ENCODE assay signal across 19 cellular contexts in genomic region chr9:108775901-108776306, GRCh38.
DNase-seq lines count a peak whose midpoint lies in the region; ATAC-seq and TF ChIP-seq lines count a peak whose summit lies in the region.
"Had no signal": no experiment of that assay in that cellular context is flagged by ENCODE, and none has a peak within 500 bp of the region (broad histone marks: within the 10 kb centered on the region; RNA-seq: fewer than 3 reads in every experiment).

No MANE protein-coding gene starts in this region.

- H3K27ac ChIP-seq in right atrium auricular region (no peak overlapping the region), mesenchymal stem cell (ENCODE audit: low read length, poor library complexity, severe bottlenecking) (no peak overlapping the region), transverse colon (no peak overlapping the region)
- H3K27ac ChIP-seq: BLaER1, brain microvascular endothelial cell, colonic mucosa had no signal

- in situ Hi-C loops in transverse colon (cut with MboI; ENCODE audit: low pct_ligation_motif_present in 1 of 4, low pct_unique_long_range_greater_than_20kb in 1 of 4, low sequenced_read_pairs in 3 of 4), result no loop called here

- H2BK12ac ChIP-seq in mesenchymal stem cell (ENCODE audit: low read length in 2 of 2), result no peak overlapping the region

- DNase-seq in Right ventricle myocardium superior (peak; percentile 50), right atrium auricular region (ENCODE audit: low spot score) (no peak), dedifferentiated amniotic fluid mesenchymal stem cell (ENCODE audit: extremely low spot score) (peak; percentile 19), mesenchymal stem cell (peak; percentile 32), transverse colon (no peak)
- DNase-seq in activated CD4-positive, alpha-beta T cell treated with anti-CD3 and anti-CD28 coated beads, Interleukin-2, amount 50 U/mL, for 1 hour, result no peak
- no peak for DNase-seq in activated T-helper 2 cell treated with anti-CD3 and anti-CD28 coated beads, Interferon-gamma antibody, Interleukin-2, Interleukin-4, amounts not matched to agents 10 μg/mL and 5 μg/mL and 100 μg/mL, durations not matched to agents 14 hours and 24 hours and 36 hours (ENCODE audit: low spot score)
- DNase-seq: brain microvascular endothelial cell; colonic mucosa; COR-L47; effector memory CD8-positive, alpha-beta T cell; kidney; NCI-H187; NCI-H2227 treated with DMSO at 0.1 percent for 48 hours; PC-3; SHP77 had no signal

- no peak for TF ChIP-seq POLR2A in transverse colon (IDR thresholded peaks at IDR 0.05)

- no peak overlapping the region for H3K14ac ChIP-seq in mesenchymal stem cell (ENCODE audit: low read length in 2 of 2)

- no peaks in the 10 kb centered on the region for H3K9me3 Mint-ChIP-seq in activated T-helper 2 cell treated with anti-CD3 and anti-CD28 coated beads, Interferon-gamma antibody, Interleukin-2, Interleukin-4, amounts not matched to agents 10 μg/mL and 5 μg/mL and 100 μg/mL, durations not matched to agents 14 hours and 24 hours and 36 hours
- H3K9me3 Mint-ChIP-seq: effector memory CD8-positive, alpha-beta T cell had no signal

- H3K9ac ChIP-seq in mesenchymal stem cell (ENCODE audit: low read length), result peak overlapping the region; percentile 2
- H3K9ac ChIP-seq: BLaER1 had no signal

- H3K36me3 ChIP-seq in right atrium auricular region, result no peaks in the 10 kb centered on the region
- no peaks in the 10 kb centered on the region for H3K36me3 ChIP-seq in mesenchymal stem cell (ENCODE audit: control insufficient read depth in 1 of 2, insufficient read depth in 2 of 2, low read depth in 1 of 2, low read length in 2 of 2)
- H3K36me3 ChIP-seq in transverse colon, result no peaks in the 10 kb centered on the region
- H3K36me3 ChIP-seq: BLaER1, brain microvascular endothelial cell, colonic mucosa had no signal

- H3K27ac Mint-ChIP-seq in activated T-helper 2 cell treated with anti-CD3 and anti-CD28 coated beads, Interferon-gamma antibody, Interleukin-2, Interleukin-4, amounts not matched to agents 10 μg/mL and 5 μg/mL and 100 μg/mL, durations not matched to agents 14 hours and 24 hours and 36 hours, result no peak overlapping the region
- H3K27ac Mint-ChIP-seq: effector memory CD8-positive, alpha-beta T cell had no signal

- H3K9me3 ChIP-seq in right atrium auricular region, result no peaks in the 10 kb centered on the region
- H3K9me3 ChIP-seq in mesenchymal stem cell (ENCODE audit: control insufficient read depth, low read length), result no peaks in the 10 kb centered on the region
- no peaks in the 10 kb centered on the region for H3K9me3 ChIP-seq in transverse colon
- H3K9me3 ChIP-seq: colonic mucosa had no signal

- H4K91ac ChIP-seq in mesenchymal stem cell (ENCODE audit: low read length), result no peak overlapping the region

- ATAC-seq in Right ventricle myocardium superior (ENCODE audit: poor library complexity), result peak; percentile 77
- ATAC-seq: effector memory CD8-positive, alpha-beta T cell; esophagus mucosa; PC-3 had no signal

- no peaks in the 10 kb centered on the region for H3K27me3 ChIP-seq in right atrium auricular region
- peaks cover 7 to 33% of the 10 kb centered on the region in 2 experiments for H3K27me3 ChIP-seq in mesenchymal stem cell (ENCODE audit: control insufficient read depth in 1 of 2, insufficient read depth in 1 of 2, low read length in 2 of 2)
- H3K27me3 ChIP-seq in transverse colon, result no peaks in the 10 kb centered on the region
- H3K27me3 ChIP-seq: BLaER1, colonic mucosa had no signal

- no peak overlapping the region for H2BK15ac ChIP-seq in mesenchymal stem cell (ENCODE audit: low read depth, poor library complexity, severe bottlenecking)

- H2BK5ac ChIP-seq in mesenchymal stem cell (ENCODE audit: low read depth, low read length, poor library complexity, severe bottlenecking), result no peak overlapping the region

- H3K4me2 ChIP-seq in mesenchymal stem cell (ENCODE audit: low read length, poor library complexity, severe bottlenecking), result no peak overlapping the region
- H3K4me2 ChIP-seq: BLaER1 had no signal

- no peaks in the 10 kb centered on the region for H3K27me3 Mint-ChIP-seq in activated T-helper 2 cell treated with anti-CD3 and anti-CD28 coated beads, Interferon-gamma antibody, Interleukin-2, Interleukin-4, amounts not matched to agents 10 μg/mL and 5 μg/mL and 100 μg/mL, durations not matched to agents 14 hours and 24 hours and 36 hours (ENCODE audit: low read depth)

- no peaks in the 10 kb centered on the region for H3K79me1 ChIP-seq in mesenchymal stem cell (replicated peaks; ENCODE audit: low read length, poor library complexity, severe bottlenecking)

- no peaks in the 10 kb centered on the region for H3K36me3 Mint-ChIP-seq in activated T-helper 2 cell treated with anti-CD3 and anti-CD28 coated beads, Interferon-gamma antibody, Interleukin-2, Interleukin-4, amounts not matched to agents 10 μg/mL and 5 μg/mL and 100 μg/mL, durations not matched to agents 14 hours and 24 hours and 36 hours (ENCODE audit: low read depth)

- H2AFZ ChIP-seq in mesenchymal stem cell (ENCODE audit: low read depth, low read length), result no peak overlapping the region

- TF ChIP-seq CTCF in right atrium auricular region (IDR thresholded peaks at IDR 0.05) (no peak), transverse colon (IDR thresholded peaks at IDR 0.05) (no peak)

- H3K18ac ChIP-seq in mesenchymal stem cell (ENCODE audit: low read depth in 1 of 2, low read length in 2 of 2), result no peak overlapping the region

- no peak overlapping the region for H3K4me3 Mint-ChIP-seq in activated T-helper 2 cell treated with anti-CD3 and anti-CD28 coated beads, Interferon-gamma antibody, Interleukin-2, Interleukin-4, amounts not matched to agents 10 μg/mL and 5 μg/mL and 100 μg/mL, durations not matched to agents 14 hours and 24 hours and 36 hours (ENCODE audit: low read depth)
- H3K4me3 Mint-ChIP-seq: effector memory CD8-positive, alpha-beta T cell had no signal

- H3K4me1 ChIP-seq in right atrium auricular region, result peaks cover 0 to 9% of the 10 kb centered on the region in 2 donors
- peaks cover 6% of the 10 kb centered on the region for H3K4me1 ChIP-seq in mesenchymal stem cell (ENCODE audit: control insufficient read depth, insufficient read depth, low read depth, low read length)
- H3K4me1 ChIP-seq in transverse colon, result peaks cover 0 to 7% (median 2%) of the 10 kb centered on the region in 4 donors
- H3K4me1 ChIP-seq: colonic mucosa had no signal

- H3K23ac ChIP-seq in mesenchymal stem cell (ENCODE audit: low read length in 2 of 2), result no peak overlapping the region

- no peak overlapping the region for H2BK120ac ChIP-seq in mesenchymal stem cell (ENCODE audit: low read depth, low read length)

- H3K4me3 ChIP-seq in right atrium auricular region (no peak overlapping the region), mesenchymal stem cell (ENCODE audit: insufficient read depth in 1 of 2, low read depth in 1 of 2, low read length in 2 of 2) (no peak overlapping the region), transverse colon (no peak overlapping the region)
- H3K4me3 ChIP-seq: BLaER1, colonic mucosa, lung had no signal

- no peaks in the 10 kb centered on the region for H3K4me1 Mint-ChIP-seq in activated T-helper 2 cell treated with anti-CD3 and anti-CD28 coated beads, Interferon-gamma antibody, Interleukin-2, Interleukin-4, amounts not matched to agents 10 μg/mL and 5 μg/mL and 100 μg/mL, durations not matched to agents 14 hours and 24 hours and 36 hours (ENCODE audit: low read depth)

- no peak overlapping the region for H2AK5ac ChIP-seq in mesenchymal stem cell (ENCODE audit: low read length, severe bottlenecking)

- TF ChIP-seq EP300 in transverse colon (IDR thresholded peaks at IDR 0.05; ENCODE audit: low read depth), result no peak

- intact Hi-C loops in Right ventricle myocardium superior (cut with DNase I), result no loop called here
- intact Hi-C loops in transverse colon (cut with DNase I; ENCODE audit: low total_unique reads), result no loop called here
- intact Hi-C loops in activated T-helper 2 cell treated with anti-CD3 and anti-CD28 coated beads, Interferon-gamma antibody, Interleukin-2, Interleukin-4, amounts not matched to agents 10 μg/mL and 5 μg/mL and 100 μg/mL, durations not matched to agents 14 hours and 24 hours and 36 hours (cut with micrococcal nuclease), result no loop called here

- H4K8ac ChIP-seq in mesenchymal stem cell (ENCODE audit: low read length), result no peak overlapping the region

- no peak overlapping the region for H3K4ac ChIP-seq in mesenchymal stem cell (ENCODE audit: low read depth in 1 of 2, low read length in 2 of 2)

Comparison
In these comparisons a context has a peak if more than half of its experiments do, and no peak if none do; other contexts are left out.
1. DNase-seq: peak in Right ventricle myocardium superior (single experiment), dedifferentiated amniotic fluid mesenchymal stem cell (single experiment) and mesenchymal stem cell (single experiment); none in right atrium auricular region (single experiment), transverse colon (single experiment), activated CD4-positive, alpha-beta T cell treated with anti-CD3 and anti-CD28 coated beads, Interleukin-2, amount 50 U/mL, for 1 hour (single experiment) and activated T-helper 2 cell treated with anti-CD3 and anti-CD28 coated beads, Interferon-gamma antibody, Interleukin-2, Interleukin-4, amounts not matched to agents 10 μg/mL and 5 μg/mL and 100 μg/mL, durations not matched to agents 14 hours and 24 hours and 36 hours (single experiment).